2 cellular contexts compared by ENCODE assay signal in the genomic region with DNA sequence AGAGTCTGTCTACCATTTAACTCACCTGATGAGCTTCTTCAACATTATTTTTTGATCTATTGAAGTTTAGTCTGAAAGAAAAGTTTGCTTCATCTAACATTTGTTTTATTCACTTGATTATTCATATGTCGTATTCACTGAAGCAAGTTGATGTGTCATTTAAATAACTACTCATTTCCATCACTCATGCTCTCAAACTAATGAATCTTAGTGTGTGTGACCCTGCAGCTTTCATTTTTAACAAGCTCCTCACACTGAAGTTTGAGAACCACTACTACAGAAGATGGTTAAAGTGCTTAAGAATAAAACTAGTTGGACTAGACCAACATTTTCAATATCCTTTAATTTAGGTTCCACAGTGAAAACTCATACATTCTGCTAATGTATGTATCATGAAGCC.
TF ChIP-seq lines count a peak whose summit lies in the region.

No MANE protein-coding gene starts in this region.

TF ChIP-seq in GM12891, 5 proteins besides CTCF, POLR2A, EP300 and RAD21 (continued from another document):
- TF ChIP-seq POLR2AphosphoS5 (IDR thresholded peaks at IDR 0.05; ENCODE audit: low read depth, low read length) (no peak), TAF1 (IDR thresholded peaks at IDR 0.05; ENCODE audit: low read depth, low read length) (no peak)

TF ChIP-seq in neural cell, 6 proteins besides CTCF, POLR2A, EP300 and RAD21 (continued from another document):
- TF ChIP-seq, protein P1, sequence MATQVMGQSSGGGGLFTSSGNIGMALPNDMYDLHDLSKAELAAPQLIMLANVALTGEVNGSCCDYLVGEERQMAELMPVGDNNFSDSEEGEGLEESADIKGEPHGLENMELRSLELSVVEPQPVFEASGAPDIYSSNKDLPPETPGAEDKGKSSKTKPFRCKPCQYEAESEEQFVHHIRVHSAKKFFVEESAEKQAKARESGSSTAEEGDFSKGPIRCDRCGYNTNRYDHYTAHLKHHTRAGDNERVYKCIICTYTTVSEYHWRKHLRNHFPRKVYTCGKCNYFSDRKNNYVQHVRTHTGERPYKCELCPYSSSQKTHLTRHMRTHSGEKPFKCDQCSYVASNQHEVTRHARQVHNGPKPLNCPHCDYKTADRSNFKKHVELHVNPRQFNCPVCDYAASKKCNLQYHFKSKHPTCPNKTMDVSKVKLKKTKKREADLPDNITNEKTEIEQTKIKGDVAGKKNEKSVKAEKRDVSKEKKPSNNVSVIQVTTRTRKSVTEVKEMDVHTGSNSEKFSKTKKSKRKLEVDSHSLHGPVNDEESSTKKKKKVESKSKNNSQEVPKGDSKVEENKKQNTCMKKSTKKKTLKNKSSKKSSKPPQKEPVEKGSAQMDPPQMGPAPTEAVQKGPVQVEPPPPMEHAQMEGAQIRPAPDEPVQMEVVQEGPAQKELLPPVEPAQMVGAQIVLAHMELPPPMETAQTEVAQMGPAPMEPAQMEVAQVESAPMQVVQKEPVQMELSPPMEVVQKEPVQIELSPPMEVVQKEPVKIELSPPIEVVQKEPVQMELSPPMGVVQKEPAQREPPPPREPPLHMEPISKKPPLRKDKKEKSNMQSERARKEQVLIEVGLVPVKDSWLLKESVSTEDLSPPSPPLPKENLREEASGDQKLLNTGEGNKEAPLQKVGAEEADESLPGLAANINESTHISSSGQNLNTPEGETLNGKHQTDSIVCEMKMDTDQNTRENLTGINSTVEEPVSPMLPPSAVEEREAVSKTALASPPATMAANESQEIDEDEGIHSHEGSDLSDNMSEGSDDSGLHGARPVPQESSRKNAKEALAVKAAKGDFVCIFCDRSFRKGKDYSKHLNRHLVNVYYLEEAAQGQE (IDR thresholded peaks at IDR 0.05; ENCODE audit: borderline replicate concordance) = no peak
- TF ChIP-seq POLR2AphosphoS5 (IDR thresholded peaks at IDR 0.05) = no peak
- no peak for TF ChIP-seq MXI1 (conservative IDR thresholded peaks at IDR 0.05; ENCODE audit: poor library complexity, severe bottlenecking)
- TF ChIP-seq TAF1 (IDR thresholded peaks at IDR 0.05; ENCODE audit: low read depth) = no peak
- no peak for TF ChIP-seq SMC3 (conservative IDR thresholded peaks at IDR 0.05; ENCODE audit: poor library complexity)
